Comparison of ENCODE assay signal across 37 cellular contexts in the genomic region with DNA sequence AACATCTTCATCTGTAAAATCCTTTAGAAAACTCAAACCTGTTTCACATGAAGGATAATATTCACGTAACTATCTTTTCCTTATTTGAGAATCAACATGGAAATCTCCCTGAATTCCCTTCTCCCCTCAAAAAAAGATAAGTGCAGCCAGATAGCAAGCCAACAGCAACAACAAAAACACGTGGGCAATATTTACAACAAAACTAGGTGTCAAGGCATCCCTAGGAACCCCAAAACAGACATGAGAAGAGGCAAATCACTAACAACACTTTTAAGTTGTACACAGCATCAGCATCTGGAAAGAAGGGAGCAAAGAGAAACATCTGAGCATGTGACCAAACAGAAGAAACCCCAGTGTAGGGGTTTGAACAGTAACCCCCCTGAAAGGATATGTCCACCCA.
"Had no signal": no experiment of that assay in that cellular context is flagged by ENCODE, and none has a peak within 500 bp of the region (broad histone marks: within the 10 kb centered on the region; RNA-seq: fewer than 3 reads in every experiment).

No MANE protein-coding gene starts in this region.

- H3K4me3 Mint-ChIP-seq: activated CD4-positive, alpha-beta memory T cell treated with anti-CD3 and anti-CD28 coated beads for 36 hours; activated CD4-positive, alpha-beta T cell treated with anti-CD3 and anti-CD28 coated beads for 36 hours; activated CD4-positive, alpha-beta T cell treated with anti-CD3 and anti-CD28 coated beads, Interleukin-2, amount 10 ng/mL, durations not matched to agents 24 days and 14 days; activated CD8-positive, alpha-beta memory T cell treated with anti-CD3 and anti-CD28 coated beads, Interleukin-2, amount 10 ng/mL, durations not matched to agents 7 days and 5 days; activated CD8-positive, alpha-beta T cell treated with anti-CD3 and anti-CD28 coated beads, Interleukin-2, amount 10 ng/mL, durations not matched to agents 7 days and 5 days; activated naive CD8-positive, alpha-beta T cell treated with anti-CD3 and anti-CD28 coated beads for 36 hours; activated naive CD8-positive, alpha-beta T cell treated with anti-CD3 and anti-CD28 coated beads, Interleukin-2, amount 50 U/mL, for 24 hours; T-helper 17 cell; T-helper 2 cell treated with Interferon-gamma antibody and Interleukin-4, amounts not matched to agents 5 μg/mL and 100 μg/mL, for 36 hours had no signal

- H3K27me3 Mint-ChIP-seq: activated CD4-positive, alpha-beta memory T cell treated with anti-CD3 and anti-CD28 coated beads for 36 hours; activated CD4-positive, alpha-beta T cell treated with anti-CD3 and anti-CD28 coated beads for 36 hours; activated CD4-positive, alpha-beta T cell treated with anti-CD3 and anti-CD28 coated beads, Interleukin-2, amount 10 ng/mL, durations not matched to agents 24 days and 14 days; activated CD8-positive, alpha-beta memory T cell treated with anti-CD3 and anti-CD28 coated beads, Interleukin-2, amount 10 ng/mL, durations not matched to agents 7 days and 5 days; activated naive CD8-positive, alpha-beta T cell treated with anti-CD3 and anti-CD28 coated beads for 36 hours; activated naive CD8-positive, alpha-beta T cell treated with anti-CD3 and anti-CD28 coated beads, Interleukin-2, amount 50 U/mL, for 24 hours; T-helper 17 cell had no signal

- H3K36me3 Mint-ChIP-seq: activated CD4-positive, alpha-beta memory T cell treated with anti-CD3 and anti-CD28 coated beads for 36 hours; activated naive CD8-positive, alpha-beta T cell treated with anti-CD3 and anti-CD28 coated beads for 36 hours had no signal

- H3K9me3 Mint-ChIP-seq: activated CD4-positive, alpha-beta memory T cell treated with anti-CD3 and anti-CD28 coated beads for 36 hours; activated CD4-positive, alpha-beta T cell treated with anti-CD3 and anti-CD28 coated beads, Interleukin-2, amount 10 ng/mL, durations not matched to agents 24 days and 14 days; activated naive CD8-positive, alpha-beta T cell treated with anti-CD3 and anti-CD28 coated beads for 36 hours; activated naive CD8-positive, alpha-beta T cell treated with anti-CD3 and anti-CD28 coated beads, Interleukin-2, amount 50 U/mL, for 24 hours; T-helper 2 cell treated with Interferon-gamma antibody and Interleukin-4, amounts not matched to agents 5 μg/mL and 100 μg/mL, for 36 hours had no signal

- H3K27ac Mint-ChIP-seq: activated CD4-positive, alpha-beta memory T cell treated with anti-CD3 and anti-CD28 coated beads for 36 hours; activated CD4-positive, alpha-beta T cell treated with anti-CD3 and anti-CD28 coated beads for 36 hours; activated CD4-positive, alpha-beta T cell treated with anti-CD3 and anti-CD28 coated beads, Interleukin-2, amount 10 ng/mL, durations not matched to agents 24 days and 14 days; activated CD8-positive, alpha-beta memory T cell treated with anti-CD3 and anti-CD28 coated beads, Interleukin-2, amount 10 ng/mL, durations not matched to agents 7 days and 5 days; activated CD8-positive, alpha-beta T cell treated with anti-CD3 and anti-CD28 coated beads, Interleukin-2, amount 10 ng/mL, durations not matched to agents 7 days and 5 days; activated naive CD8-positive, alpha-beta T cell treated with anti-CD3 and anti-CD28 coated beads for 36 hours; activated naive CD8-positive, alpha-beta T cell treated with anti-CD3 and anti-CD28 coated beads, Interleukin-2, amount 50 U/mL, for 24 hours; T-helper 17 cell; T-helper 2 cell treated with Interferon-gamma antibody and Interleukin-4, amounts not matched to agents 5 μg/mL and 100 μg/mL, for 36 hours had no signal

- ATAC-seq: activated CD4-positive, alpha-beta T cell treated with anti-CD3 and anti-CD28 coated beads for 36 hours; activated CD8-positive, alpha-beta memory T cell treated with anti-CD3 and anti-CD28 coated beads, Interleukin-2, amount 10 ng/mL, durations not matched to agents 7 days and 5 days; activated CD8-positive, alpha-beta T cell treated with anti-CD3 and anti-CD28 coated beads, Interleukin-2, amount 10 ng/mL, durations not matched to agents 7 days and 5 days; activated naive CD8-positive, alpha-beta T cell treated with anti-CD3 and anti-CD28 coated beads, Interleukin-2, amount 50 U/mL, for 24 hours; body of pancreas; gastroesophageal sphincter; T-helper 17 cell had no signal

- H3K27me3 ChIP-seq: adrenal gland, body of pancreas, breast epithelium, cardiac muscle cell, colonic mucosa, esophagus squamous epithelium, gastroesophageal sphincter had no signal

- H3K4me3 ChIP-seq: adrenal gland, body of pancreas, breast epithelium, cardiac muscle cell, colonic mucosa, esophagus squamous epithelium, gastroesophageal sphincter had no signal

- H3K36me3 ChIP-seq: adrenal gland, breast epithelium, cardiac muscle cell, colonic mucosa, esophagus squamous epithelium, gastroesophageal sphincter, WERI-Rb-1 had no signal

- FAIRE-seq: endometrium, endothelial cell of umbilical vein had no signal

- DNase-seq: activated CD4-positive, alpha-beta memory T cell treated with anti-CD3 and anti-CD28 coated beads for 36 hours; activated CD4-positive, alpha-beta T cell treated with anti-CD3 and anti-CD28 coated beads for 36 hours; activated CD4-positive, alpha-beta T cell treated with anti-CD3 and anti-CD28 coated beads, Interleukin-2, amount 10 ng/mL, durations not matched to agents 24 days and 14 days; activated CD4-positive, CD25-positive, alpha-beta regulatory T cell; activated CD4-positive, CD25-positive, alpha-beta regulatory T cell treated with anti-CD3 and anti-CD28 coated beads, Interleukin-2, amount 50 U/mL, for 72 hours; activated CD8-positive, alpha-beta memory T cell treated with anti-CD3 and anti-CD28 coated beads, Interleukin-2, amount 10 ng/mL, durations not matched to agents 7 days and 5 days; activated CD8-positive, alpha-beta memory T cell treated with anti-CD3 and anti-CD28 coated beads, Interleukin-2, amount 50 U/mL, for 4 hours; activated CD8-positive, alpha-beta T cell treated with anti-CD3 and anti-CD28 coated beads, Interleukin-2, amount 10 ng/mL, durations not matched to agents 7 days and 5 days; activated gamma-delta T cell; activated naive CD4-positive, alpha-beta T cell; activated naive CD4-positive, alpha-beta T cell treated with anti-CD3 and anti-CD28 coated beads, Interleukin-2, amount 50 U/mL, for 16 hours; activated naive CD8-positive, alpha-beta T cell treated with anti-CD3 and anti-CD28 coated beads for 36 hours; activated naive CD8-positive, alpha-beta T cell treated with anti-CD3 and anti-CD28 coated beads, Interleukin-2, amount 50 U/mL, for 24 hours; activated T-cell treated with anti-CD3 and anti-CD28 coated beads, Interleukin-2, amount 50 U/mL, for 1 hour; activated T-cell treated with anti-CD3 and anti-CD28 coated beads, Interleukin-2, amount 50 U/mL, for 48 hours; adrenal gland; amygdala; aorta; body of pancreas; central memory CD4-positive, alpha-beta T cell; cerebellar nuclear complex; colonic mucosa; effector CD8-positive, alpha-beta T cell; esophagus squamous epithelium; foreskin melanocyte; head of caudate nucleus; T-helper 1 cell; T-helper 17 cell; T1000; WERI-Rb-1 had no signal

- H3K9me3 ChIP-seq: adrenal gland, body of pancreas, breast epithelium, colonic mucosa, esophagus squamous epithelium, gastroesophageal sphincter had no signal

- H3K4me1 Mint-ChIP-seq: activated naive CD8-positive, alpha-beta T cell treated with anti-CD3 and anti-CD28 coated beads for 36 hours had no signal

- H3K27ac ChIP-seq: body of pancreas, breast epithelium, cardiac muscle cell, colonic mucosa, epithelial cell of prostate, esophagus squamous epithelium, gastroesophageal sphincter, WERI-Rb-1 had no signal
